In the genomic region with DNA sequence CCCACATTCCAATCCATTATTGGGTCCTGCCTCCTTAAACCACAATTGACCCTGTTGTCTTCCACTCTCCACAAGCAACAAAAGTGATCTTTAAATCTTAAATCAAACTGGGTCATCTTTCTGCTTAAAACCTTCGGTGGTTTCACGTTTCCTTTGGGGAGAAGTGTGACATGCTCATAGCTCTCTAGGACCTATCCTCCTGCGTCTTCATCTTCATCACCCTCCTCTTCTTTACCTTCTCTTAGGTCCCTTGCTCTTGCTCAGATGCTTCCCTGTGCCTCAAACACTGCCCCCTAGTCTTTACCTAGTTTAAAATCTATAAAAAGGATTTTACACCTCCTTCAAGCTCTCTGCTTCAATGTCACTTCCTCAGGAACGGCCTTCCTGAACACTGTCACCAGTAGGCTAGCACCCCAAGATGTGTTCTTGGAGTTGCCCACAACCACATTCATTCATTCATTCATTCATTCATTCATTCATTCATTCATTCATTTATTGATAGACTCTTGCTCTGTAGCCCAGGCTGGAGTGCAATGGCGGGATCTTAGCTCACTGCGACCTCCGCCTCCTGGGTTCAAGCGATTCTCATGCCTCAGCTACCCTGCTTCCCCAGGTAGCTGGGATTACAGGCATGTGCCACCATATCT, we compare ENCODE assay signal across 27 cellular contexts. TPM values are rescaled to one million over a fixed set of nuclear protein-coding genes. Genes with fewer than 3 reads are reported as not detected.
A peak's percentile ranks its signal among the peaks of the same experiment; 100 is the strongest.
DNase-seq lines count a peak whose midpoint lies in the region; ATAC-seq, FAIRE-seq and TF ChIP-seq lines count a peak whose summit lies in the region.
"Had no signal": no experiment of that assay in that cellular context is flagged by ENCODE, and none has a peak within 500 bp of the region (broad histone marks: within the 10 kb centered on the region; RNA-seq: fewer than 3 reads in every experiment).

No MANE protein-coding gene starts in this region.

- H3K36me3 ChIP-seq in HepG2 (replicated peaks in 1 of 2; ENCODE audit: control insufficient read depth in 1 of 2, insufficient read depth in 2 of 2, low read length in 2 of 2) (no peaks in the 10 kb centered on the region), right lobe of liver (no peaks in the 10 kb centered on the region), OCI-LY1 (ENCODE audit: insufficient read depth, low read length) (no peaks in the 10 kb centered on the region)
- H3K36me3 ChIP-seq: adrenal gland, brain microvascular endothelial cell, left lung, SJCRH30 had no signal

- H3K4me1 ChIP-seq in HepG2 (ENCODE audit: insufficient read depth, low read length), result no peaks in the 10 kb centered on the region
- peaks cover 0 to 13% (median 4%) of the 10 kb centered on the region in 4 donors for H3K4me1 ChIP-seq in right lobe of liver
- H3K4me1 ChIP-seq in OCI-LY1 (ENCODE audit: insufficient read depth, low read length, severe bottlenecking), result no peaks in the 10 kb centered on the region
- H3K4me1 ChIP-seq: SJCRH30 had no signal

- no peak for FAIRE-seq in HepG2 (lab: Jason Lieb, UNC)
- FAIRE-seq: colon, RCC 7860 had no signal

- in situ Hi-C loops in HepG2 (cut with HindIII; ENCODE audit: extremely low pct_ligation_motif_present, low pct_unique_long_range_greater_than_20kb), result no loop called here

- TF ChIP-seq CTCF in HepG2 (CRISPR knock-in tag; IDR thresholded peaks at IDR 0.05) (no peak), right lobe of liver (IDR thresholded peaks at IDR 0.05) (no peak), OCI-LY1 (IDR thresholded peaks at IDR 0.05; ENCODE audit: low read length) (peak; percentile 16; the same call in 1 of the 2 replicates)

- no peak for TF ChIP-seq RAD21 in HepG2 (CRISPR knock-in tag; IDR thresholded peaks at IDR 0.05)

- H3K27ac ChIP-seq in HepG2 (ENCODE audit: extremely low read length, insufficient read depth, low read length), result no peak overlapping the region
- no peak overlapping the region for H3K27ac ChIP-seq in right lobe of liver
- no peak overlapping the region for H3K27ac ChIP-seq in OCI-LY1 (ENCODE audit: low read depth, low read length, poor library complexity, severe bottlenecking)
- H3K27ac ChIP-seq: adrenal gland, brain microvascular endothelial cell, foreskin keratinocyte, left lung, SJCRH30 had no signal

- no peak overlapping the region for H3K9ac ChIP-seq in HepG2 (ENCODE audit: insufficient read depth, low read depth, low read length)
- no peak overlapping the region for H3K9ac ChIP-seq in OCI-LY1 (ENCODE audit: low read length)

- H3K27me3 Mint-ChIP-seq in central memory CD8-positive, alpha-beta T cell, result no peaks in the 10 kb centered on the region
- H3K27me3 Mint-ChIP-seq in stimulated activated naive B cell treated with anti-CD40 and anti-IgM and Interleukin-4, amounts not matched to agents 10 μg/mL and 1 μg/mL and 100 μg/mL, for 72 hours, result no peaks in the 10 kb centered on the region
- H3K27me3 Mint-ChIP-seq: naive thymus-derived CD8-positive, alpha-beta T cell had no signal

- H3K4me3 ChIP-seq in HepG2 (replicated peaks in 1 of 3; ENCODE audit: insufficient read depth in 1 of 3, low read depth in 2 of 3, low read length in 3 of 3) (no peak overlapping the region), right lobe of liver (no peak overlapping the region), OCI-LY1 (ENCODE audit: low read depth, low read length, poor library complexity, severe bottlenecking) (no peak overlapping the region)
- H3K4me3 ChIP-seq: adrenal gland, left lung, SJCRH30 had no signal

- intact Hi-C loops in HepG2 (cut with micrococcal nuclease; ENCODE audit: unreplicated experiment) (no loop called here), right lobe of liver (cut with DNase I) (loop anchor here in 1 of 2 donors (10.0 kb wide), 1 partner anchor 47 kb away; a partner anchor contains a TSS)

- WGBS in HepG2 (ENCODE audit: low lambda C conversion rate), result 98% methylated on average over 8 of the region's 8 CpGs
- 83% methylated on average over 7 of the region's 8 CpGs for WGBS in right lobe of liver (ENCODE audit: insufficient coverage, low coverage, low lambda C conversion rate, missing lambda C conversion rate)

- H3K4me2 ChIP-seq in HepG2 (ENCODE audit: low read depth, low read length) (no peak overlapping the region), OCI-LY1 (ENCODE audit: low read length) (no peak overlapping the region)

- TF ChIP-seq POLR2A in HepG2 (IDR thresholded peaks at IDR 0.05; ENCODE audit: insufficient read depth in 1 of 2, low read depth in 2 of 2, low read length in 2 of 2) (no peak), right lobe of liver (IDR thresholded peaks at IDR 0.05) (no peak)

- no peaks in the 10 kb centered on the region for H3K9me3 ChIP-seq in HepG2 (ENCODE audit: low read length)
- H3K9me3 ChIP-seq in right lobe of liver, result no peaks in the 10 kb centered on the region
- no peaks in the 10 kb centered on the region for H3K9me3 ChIP-seq in OCI-LY1 (ENCODE audit: low read length)
- H3K9me3 ChIP-seq: adrenal gland, left lung, SJCRH30 had no signal

- H2AFZ ChIP-seq in HepG2 (ENCODE audit: low read length) (no peak overlapping the region), OCI-LY1 (ENCODE audit: low read length) (no peak overlapping the region)

- ATAC-seq in HepG2 (no peak), right lobe of liver (no peak), GM21381 (IDR thresholded peaks at IDR 0.05; ENCODE audit: unreplicated experiment) (no peak), GM21447 (IDR thresholded peaks at IDR 0.05; ENCODE audit: unreplicated experiment) (no peak)
- ATAC-seq in central memory CD8-positive, alpha-beta T cell (replicated peaks; ENCODE audit: extremely low read depth, poor library complexity, severe bottlenecking), result no peak
- ATAC-seq in stimulated activated naive B cell treated with anti-CD40 and anti-IgM and Interleukin-4, amounts not matched to agents 10 μg/mL and 1 μg/mL and 100 μg/mL, for 72 hours (replicated peaks), result no peak
- ATAC-seq: esophagus mucosa; foreskin keratinocyte; left lung; naive thymus-derived CD8-positive, alpha-beta T cell had no signal

- H3K27me3 ChIP-seq in HepG2 (ENCODE audit: control insufficient read depth in 1 of 2, insufficient read depth in 2 of 2, low read length in 2 of 2) (no peaks in the 10 kb centered on the region), right lobe of liver (no peaks in the 10 kb centered on the region), OCI-LY1 (ENCODE audit: insufficient read depth, low read length) (no peaks in the 10 kb centered on the region)
- H3K27me3 ChIP-seq: adrenal gland, brain microvascular endothelial cell, foreskin keratinocyte, left lung, SJCRH30 had no signal

- no peaks in the 10 kb centered on the region for H3K9me2 ChIP-seq in OCI-LY1 (ENCODE audit: low read depth, low read length)

- peak overlapping the region; percentile 68 for H3K27ac Mint-ChIP-seq in central memory CD8-positive, alpha-beta T cell (ENCODE audit: low read depth)
- H3K27ac Mint-ChIP-seq in stimulated activated naive B cell treated with anti-CD40 and anti-IgM and Interleukin-4, amounts not matched to agents 10 μg/mL and 1 μg/mL and 100 μg/mL, for 72 hours, result peak overlapping the region; percentile 51

- no peaks in the 10 kb centered on the region for H3F3A ChIP-seq in OCI-LY1 (ENCODE audit: insufficient read depth, low read length)

- POLR2A ChIA-PET in HepG2 (lab: Yijun Ruan, JAX), result no interaction called here

- no peaks in the 10 kb centered on the region for H4K20me1 ChIP-seq in HepG2 (ENCODE audit: insufficient read depth, low read length)
- H4K20me1 ChIP-seq in OCI-LY1 (ENCODE audit: insufficient read depth, low read length), result no peaks in the 10 kb centered on the region

- CTCF ChIA-PET in HepG2 (lab: Yijun Ruan, JAX; ENCODE audit: low intra/inter-chr PET ratio, low total read pairs), result no interaction called here

- H3K79me2 ChIP-seq in HepG2 (ENCODE audit: insufficient read depth, low read length), result no peaks in the 10 kb centered on the region
- H3K79me2 ChIP-seq in OCI-LY1 (ENCODE audit: insufficient read depth, low read length), result no peaks in the 10 kb centered on the region

- H3K4me1 Mint-ChIP-seq in central memory CD8-positive, alpha-beta T cell, result peaks cover 19% of the 10 kb centered on the region
- peaks cover 2 to 10% of the 10 kb centered on the region in 2 donors for H3K4me1 Mint-ChIP-seq in stimulated activated naive B cell treated with anti-CD40 and anti-IgM and Interleukin-4, amounts not matched to agents 10 μg/mL and 1 μg/mL and 100 μg/mL, for 72 hours

- no peaks in the 10 kb centered on the region for H3K9me3 Mint-ChIP-seq in central memory CD8-positive, alpha-beta T cell
- H3K9me3 Mint-ChIP-seq in stimulated activated naive B cell treated with anti-CD40 and anti-IgM and Interleukin-4, amounts not matched to agents 10 μg/mL and 1 μg/mL and 100 μg/mL, for 72 hours, result no peaks in the 10 kb centered on the region
- H3K9me3 Mint-ChIP-seq: naive thymus-derived CD8-positive, alpha-beta T cell had no signal

- H3K36me3 Mint-ChIP-seq in central memory CD8-positive, alpha-beta T cell (ENCODE audit: insufficient read depth), result peaks cover 1% of the 10 kb centered on the region
- H3K36me3 Mint-ChIP-seq in stimulated activated naive B cell treated with anti-CD40 and anti-IgM and Interleukin-4, amounts not matched to agents 10 μg/mL and 1 μg/mL and 100 μg/mL, for 72 hours, result peaks cover 3 to 10% of the 10 kb centered on the region in 2 donors

- peak overlapping the region; percentile 37 for H3K4me3 Mint-ChIP-seq in central memory CD8-positive, alpha-beta T cell
- no peak overlapping the region for H3K4me3 Mint-ChIP-seq in stimulated activated naive B cell treated with anti-CD40 and anti-IgM and Interleukin-4, amounts not matched to agents 10 μg/mL and 1 μg/mL and 100 μg/mL, for 72 hours
- H3K4me3 Mint-ChIP-seq: naive thymus-derived CD8-positive, alpha-beta T cell had no signal

- TF ChIP-seq EP300 in HepG2 (IDR thresholded peaks at IDR 0.05; ENCODE audit: low read depth in 2 of 2, low read length in 2 of 2), result no peak
- no peak for TF ChIP-seq EP300 in HepG2 (CRISPR knock-in tag; IDR thresholded peaks at IDR 0.05; ENCODE audit: borderline replicate concordance)

- DNase-seq in HepG2 (ENCODE audit: low spot score) (no peak), right lobe of liver (no peak), DMS153 treated with DMSO at 0.1 percent for 48 hours (lab: John Stamatoyannopoulos, UW; ENCODE audit: unreplicated experiment) (no peak)
- DNase-seq in central memory CD8-positive, alpha-beta T cell (ENCODE audit: low spot score in 2 of 2), result no peak
- no peak for DNase-seq in stimulated activated naive B cell treated with anti-CD40 and anti-IgM and Interleukin-4, amounts not matched to agents 10 μg/mL and 1 μg/mL and 100 μg/mL, for 72 hours
- DNase-seq: activated effector memory CD4-positive, alpha-beta T cell treated with anti-CD3 and anti-CD28 coated beads, Interleukin-2, amount 50 U/mL, for 16 hours; adrenal gland; brain microvascular endothelial cell; C1 segment of cervical spinal cord; effector CD8-positive, alpha-beta T cell; foreskin keratinocyte; left lung; naive thymus-derived CD8-positive, alpha-beta T cell; NCI-H1694; NCI-H2171; NCI-H524; NK-92 treated with Interleukin-12 subunit alpha and Interleukin-12 subunit beta, amount 100 ng/mL, for 24 hours; retina; SJCRH30; stimulated activated CD4-positive, alpha-beta T cell treated with anti-CD3 and anti-CD28 coated beads, Interleukin-4, amount 100 ng/mL, for 1 hour; stimulated activated naive CD4-positive, alpha-beta T cell had no signal

- BruUV-seq in HepG2 (replicated peaks; lab: Mats Ljungman, UMichigan), result no TSS peak

RNA-seq across cellular contexts. Expression of a gene that starts 46.8 kb away (rescaled TPM):
- 5.2 and 6.8 TPM in 2 replicates for total RNA-seq in HepG2 (2016; rRNA removed; fragmentation: Illumina TruSeq; extraction: Trizol)
- 0.40 and 0.44 TPM in 2 replicates for total RNA-seq in HepG2 (2016; cell fraction: cytosol; rRNA removed; fragmentation: Illumina TruSeq; extraction: Trizol; ENCODE audit: low read depth)
- total RNA-seq in HepG2 (2016; cell fraction: insoluble cytoplasmic fraction; rRNA removed; fragmentation: Illumina TruSeq; extraction: Trizol), result 5.0 and 7.1 TPM in 2 replicates
- total RNA-seq in HepG2 (2016; cell fraction: membrane; rRNA removed; fragmentation: Illumina TruSeq; extraction: Trizol), result 1.5 and 2.0 TPM in 2 replicates
- 9.2 TPM in 2 replicates for total RNA-seq in HepG2 (2016; cell fraction: nucleus; rRNA removed; fragmentation: Illumina TruSeq; extraction: Trizol)
- 3.8 and 4.9 TPM in 2 replicates for polyA plus RNA-seq in HepG2 (2011; rRNA removed)
- 2.5 and 3.6 TPM in 2 replicates for polyA plus RNA-seq in HepG2 (2011; cell fraction: cytosol; rRNA removed)
- 1.4 and 2.0 TPM in 2 replicates for polyA plus RNA-seq in HepG2 (2011; cell fraction: nucleus; rRNA removed)
- polyA plus RNA-seq in HepG2 (2012), result 4.4 and 4.6 TPM in 2 replicates
- polyA plus RNA-seq in HepG2 (2016; cell fraction: cytosol; fragmentation: Illumina TruSeq; extraction: Trizol; ENCODE audit: low read depth), result 0.11 TPM in 1 of 2 replicates, not detected in the other
- 1.5 and 2.1 TPM in 2 replicates for polyA plus RNA-seq in HepG2 (2016; cell fraction: insoluble cytoplasmic fraction; fragmentation: Illumina TruSeq; extraction: Trizol; ENCODE audit: low read depth)
- polyA plus RNA-seq in HepG2 (2016; cell fraction: membrane; fragmentation: Illumina TruSeq; extraction: Trizol; ENCODE audit: low read depth), result 0.45 and 0.93 TPM in 2 replicates
- polyA plus RNA-seq in HepG2 (2016; cell fraction: nucleus; fragmentation: Illumina TruSeq; extraction: Trizol; ENCODE audit: insufficient read depth, low read depth), result 7.7 and 8.9 TPM in 2 replicates
- polyA minus RNA-seq in HepG2 (2011; rRNA and poly(A)+ RNA removed; ENCODE audit: low replicate concordance), result 0.37 and 2.5 TPM in 2 replicates
- 6.9 and 8.2 TPM in 2 replicates for polyA minus RNA-seq in HepG2 (2011; cell fraction: cytosol; rRNA and poly(A)+ RNA removed)
- polyA minus RNA-seq in HepG2 (2011; cell fraction: nucleus; rRNA and poly(A)+ RNA removed), result 8.8 TPM in 2 replicates
- total RNA-seq in right lobe of liver, result 1 to 10 TPM; 2.5 to 6.2 (median 4.1) TPM

RNA-seq across cellular contexts. Expression of a gene that starts 48.1 kb away (rescaled TPM):
- 11.0 and 15.1 TPM in 2 replicates for total RNA-seq in HepG2 (2016; rRNA removed; fragmentation: Illumina TruSeq; extraction: Trizol)
- total RNA-seq in HepG2 (2016; cell fraction: cytosol; rRNA removed; fragmentation: Illumina TruSeq; extraction: Trizol; ENCODE audit: low read depth), result 15.0 and 17.8 TPM in 2 replicates
- 12.2 and 14.9 TPM in 2 replicates for total RNA-seq in HepG2 (2016; cell fraction: insoluble cytoplasmic fraction; rRNA removed; fragmentation: Illumina TruSeq; extraction: Trizol)
- 10.9 and 13.1 TPM in 2 replicates for total RNA-seq in HepG2 (2016; cell fraction: membrane; rRNA removed; fragmentation: Illumina TruSeq; extraction: Trizol)
- total RNA-seq in HepG2 (2016; cell fraction: nucleus; rRNA removed; fragmentation: Illumina TruSeq; extraction: Trizol), result 13.4 and 14.0 TPM in 2 replicates
- polyA plus RNA-seq in HepG2 (2011; rRNA removed), result 6.7 and 9.3 TPM in 2 replicates
- 5.0 and 6.4 TPM in 2 replicates for polyA plus RNA-seq in HepG2 (2011; cell fraction: cytosol; rRNA removed)
- 4.1 and 5.2 TPM in 2 replicates for polyA plus RNA-seq in HepG2 (2011; cell fraction: nucleus; rRNA removed)
- polyA plus RNA-seq in HepG2 (2012), result 8.6 and 8.9 TPM in 2 replicates
- polyA plus RNA-seq in HepG2 (2016; cell fraction: cytosol; fragmentation: Illumina TruSeq; extraction: Trizol; ENCODE audit: low read depth), result 3.2 TPM in 2 replicates
- polyA plus RNA-seq in HepG2 (2016; cell fraction: insoluble cytoplasmic fraction; fragmentation: Illumina TruSeq; extraction: Trizol; ENCODE audit: low read depth), result 16.2 and 19.6 TPM in 2 replicates
- 8.7 and 9.2 TPM in 2 replicates for polyA plus RNA-seq in HepG2 (2016; cell fraction: membrane; fragmentation: Illumina TruSeq; extraction: Trizol; ENCODE audit: low read depth)
- 10.3 and 10.9 TPM in 2 replicates for polyA plus RNA-seq in HepG2 (2016; cell fraction: nucleus; fragmentation: Illumina TruSeq; extraction: Trizol; ENCODE audit: insufficient read depth, low read depth)
- 11.2 and 11.6 TPM in 2 replicates for polyA minus RNA-seq in HepG2 (2011; rRNA and poly(A)+ RNA removed; ENCODE audit: low replicate concordance)
- polyA minus RNA-seq in HepG2 (2011; cell fraction: cytosol; rRNA and poly(A)+ RNA removed), result 9.3 and 11.3 TPM in 2 replicates
- polyA minus RNA-seq in HepG2 (2011; cell fraction: nucleus; rRNA and poly(A)+ RNA removed), result 37.2 and 39.2 TPM in 2 replicates
- 10 to 100 TPM in 1 of 6 experiments, 1 to 10 TPM in 5; 5.3 to 14.5 (median 6.9) TPM for total RNA-seq in right lobe of liver
